In genomic region chr3:40192628-40193027, GRCh38 we compare ENCODE assay signal across 15 cellular contexts.
"Had no signal": no experiment of that assay in that cellular context is flagged by ENCODE, and none has a peak within 500 bp of the region (broad histone marks: within the 10 kb centered on the region; RNA-seq: fewer than 3 reads in every experiment).

No MANE protein-coding gene starts in this region.

- H3K27me3 Mint-ChIP-seq: activated CD4-positive, alpha-beta memory T cell treated with anti-CD3 and anti-CD28 coated beads for 36 hours had no signal

- H3K27ac ChIP-seq: cardiac muscle cell, esophagus squamous epithelium, right atrium auricular region, skin epidermis, tibial nerve had no signal

- H3K36me3 ChIP-seq: cardiac muscle cell, esophagus squamous epithelium, right atrium auricular region, tibial nerve had no signal

- H3K4me3 ChIP-seq: cardiac muscle cell, dorsolateral prefrontal cortex, esophagus squamous epithelium, right atrium auricular region, skin epidermis, tibial nerve had no signal

- H3K4me1 ChIP-seq: tibial nerve had no signal

- H3K9me3 ChIP-seq: esophagus squamous epithelium, right atrium auricular region, tibial nerve had no signal

- DNase-seq: activated CD4-positive, alpha-beta memory T cell treated with anti-CD3 and anti-CD28 coated beads for 36 hours; activated CD4-positive, alpha-beta T cell treated with anti-CD3 and anti-CD28 coated beads for 1 hour; activated naive CD4-positive, alpha-beta T cell treated with anti-CD3 and anti-CD28 coated beads, Interleukin-2, amount 50 U/mL, for 16 hours; activated T-cell treated with anti-CD3 and anti-CD28 coated beads, Interleukin-2, amount 50 U/mL, for 4 hours; esophagus squamous epithelium; glutamatergic neuron; stimulated activated CD4-positive, alpha-beta T cell treated with anti-CD3 and anti-CD28 coated beads, Interleukin-4, amount 100 ng/mL, for 24 hours; T-helper 9 cell had no signal

- H3K36me3 Mint-ChIP-seq: activated CD4-positive, alpha-beta memory T cell treated with anti-CD3 and anti-CD28 coated beads for 36 hours; activated CD8-positive, alpha-beta memory T cell treated with anti-CD3 and anti-CD28 coated beads, Interleukin-2, amount 10 ng/mL, durations not matched to agents 7 days and 5 days; natural killer cell had no signal

- H3K4me1 Mint-ChIP-seq: activated CD8-positive, alpha-beta memory T cell treated with anti-CD3 and anti-CD28 coated beads, Interleukin-2, amount 10 ng/mL, durations not matched to agents 7 days and 5 days; natural killer cell had no signal

- H3K27ac Mint-ChIP-seq: activated CD4-positive, alpha-beta memory T cell treated with anti-CD3 and anti-CD28 coated beads for 36 hours; activated CD8-positive, alpha-beta memory T cell treated with anti-CD3 and anti-CD28 coated beads, Interleukin-2, amount 10 ng/mL, durations not matched to agents 7 days and 5 days; natural killer cell had no signal

- H3K9me3 Mint-ChIP-seq: activated CD4-positive, alpha-beta memory T cell treated with anti-CD3 and anti-CD28 coated beads for 36 hours; activated T-cell treated with anti-CD3 and anti-CD28 coated beads, Interleukin-2, amount 50 U/mL, for 4 hours; natural killer cell had no signal

- H3K4me3 Mint-ChIP-seq: activated CD4-positive, alpha-beta memory T cell treated with anti-CD3 and anti-CD28 coated beads for 36 hours; activated CD8-positive, alpha-beta memory T cell treated with anti-CD3 and anti-CD28 coated beads, Interleukin-2, amount 10 ng/mL, durations not matched to agents 7 days and 5 days; activated T-cell treated with anti-CD3 and anti-CD28 coated beads, Interleukin-2, amount 50 U/mL, for 4 hours; natural killer cell had no signal

- H3K27me3 ChIP-seq: cardiac muscle cell, dorsolateral prefrontal cortex, esophagus squamous epithelium, right atrium auricular region, tibial nerve had no signal
